In genomic region chr15:57138260-57138895, GRCh38 we compare ENCODE assay signal across 8 cellular contexts.
A peak's percentile ranks its signal among the peaks of the same experiment; 100 is the strongest.
DNase-seq lines count a peak whose midpoint lies in the region; ATAC-seq and TF ChIP-seq lines count a peak whose summit lies in the region.

No MANE protein-coding gene starts in this region.

- no peak overlapping the region for H3K18ac ChIP-seq in mesendoderm (ENCODE audit: low read length)

- no peak overlapping the region for H2BK5ac ChIP-seq in mesendoderm (ENCODE audit: low read length)

- H3K27me3 ChIP-seq in NT2/D1 (ENCODE audit: insufficient read depth, insufficient read length) (no peaks in the 10 kb centered on the region), mesendoderm (ENCODE audit: insufficient read depth, low read length, poor library complexity) (no peaks in the 10 kb centered on the region)

- H3K4me1 ChIP-seq in NT2/D1 (ENCODE audit: insufficient read depth, insufficient read length) (no peaks in the 10 kb centered on the region), mesendoderm (ENCODE audit: control insufficient read depth, low read depth, low read length) (no peaks in the 10 kb centered on the region)

- no peaks in the 10 kb centered on the region for H3K9me3 ChIP-seq in NT2/D1 (ENCODE audit: insufficient read depth, low read length)

- DNase-seq in AG08395 (ENCODE audit: low spot score): peak; percentile 64
- no peak for DNase-seq in GM20000 (ENCODE audit: low spot score)
- DNase-seq in NT2/D1 (ENCODE audit: low read depth, low spot score): peak; percentile 68
- DNase-seq in ecto neural progenitor cell (ENCODE audit: low spot score): peak; percentile 56
- peak; percentile 97 for DNase-seq in mesendoderm
- no peak for DNase-seq in NOMO-1 (lab: John Stamatoyannopoulos, UW; ENCODE audit: unreplicated experiment in 2 of 2)
- DNase-seq in lower leg skin (ENCODE audit: low spot score in 2 of 2): no peak

- no CpG with 5 or more reads among the region's 4 CpGs for WGBS in mesendoderm (ENCODE audit: extremely low coverage, insufficient coverage, low lambda C conversion rate)
- 62 to 63% methylated on average over 4 of the region's 4 CpGs for WGBS in lower leg skin, 2 donors

- H4K5ac ChIP-seq in mesendoderm (ENCODE audit: low read length): no peak overlapping the region

- no peak overlapping the region for H3K56ac ChIP-seq in mesendoderm (ENCODE audit: low read length)

- peak; percentile 25 for TF ChIP-seq CTCF in GM20000 (IDR thresholded peaks at IDR 0.05; ENCODE audit: extremely low read depth, missing control alignments)
- TF ChIP-seq CTCF in lower leg skin (IDR thresholded peaks at IDR 0.05): no peak

- H2BK15ac ChIP-seq in mesendoderm (replicated peaks; ENCODE audit: low read depth): no peak overlapping the region

- H3K4me3 ChIP-seq in NT2/D1 (ENCODE audit: insufficient read length, low read depth): no peak overlapping the region
- H3K4me3 ChIP-seq in mesendoderm (ENCODE audit: low read length): no peak overlapping the region
- H3K4me3 ChIP-seq in lower leg skin (ENCODE audit: low read depth, poor library complexity, severe bottlenecking): no peak overlapping the region

- H3K79me2 ChIP-seq in mesendoderm (ENCODE audit: control insufficient read depth, insufficient read depth, low read length): no peaks in the 10 kb centered on the region

- H3K36me3 ChIP-seq in NT2/D1 (ENCODE audit: insufficient read depth, insufficient read length, low read length) (no peaks in the 10 kb centered on the region), mesendoderm (ENCODE audit: control insufficient read depth, insufficient read depth, low read length) (no peaks in the 10 kb centered on the region)

- no peak overlapping the region for H4K8ac ChIP-seq in mesendoderm (ENCODE audit: low read depth, low read length)

- peaks cover 1% of the 10 kb centered on the region for H3K79me1 ChIP-seq in mesendoderm (ENCODE audit: low read length)

- no peak overlapping the region for H3K4ac ChIP-seq in mesendoderm (ENCODE audit: low read depth, low read length)

- H3K9ac ChIP-seq in NT2/D1 (ENCODE audit: insufficient read length, low read depth) (no peak overlapping the region), mesendoderm (ENCODE audit: low read length) (no peak overlapping the region)

- H3K23ac ChIP-seq in mesendoderm (ENCODE audit: low read length): no peak overlapping the region

- no peak for TF ChIP-seq POLR2A in lower leg skin (IDR thresholded peaks at IDR 0.05)

- ATAC-seq in HG02840 (IDR thresholded peaks at IDR 0.05; ENCODE audit: low FRiP score, unreplicated experiment): no peak

- H3K4me2 ChIP-seq in mesendoderm (ENCODE audit: low read length): no peak overlapping the region

- no peak overlapping the region for H3K27ac ChIP-seq in mesendoderm (ENCODE audit: low read depth, low read length)

- intact Hi-C loops in lower leg skin (cut with DNase I; ENCODE audit: low total_unique reads): no loop called here

- H2AK5ac ChIP-seq in mesendoderm (ENCODE audit: low read length): no peak overlapping the region

- H2BK120ac ChIP-seq in mesendoderm (ENCODE audit: low read depth, low read length): no peak overlapping the region

Comparison
In these comparisons a context has a peak if more than half of its experiments do, and no peak if none do; other contexts are left out.
1. DNase-seq: peak in AG08395 (single experiment), NT2/D1 (single experiment), ecto neural progenitor cell (single experiment) and mesendoderm (single experiment); none in GM20000 (single experiment), NOMO-1 (0 of 2) and lower leg skin (0 of 2).